ENCODE assay signal across 8 cellular contexts in the genomic region with DNA sequence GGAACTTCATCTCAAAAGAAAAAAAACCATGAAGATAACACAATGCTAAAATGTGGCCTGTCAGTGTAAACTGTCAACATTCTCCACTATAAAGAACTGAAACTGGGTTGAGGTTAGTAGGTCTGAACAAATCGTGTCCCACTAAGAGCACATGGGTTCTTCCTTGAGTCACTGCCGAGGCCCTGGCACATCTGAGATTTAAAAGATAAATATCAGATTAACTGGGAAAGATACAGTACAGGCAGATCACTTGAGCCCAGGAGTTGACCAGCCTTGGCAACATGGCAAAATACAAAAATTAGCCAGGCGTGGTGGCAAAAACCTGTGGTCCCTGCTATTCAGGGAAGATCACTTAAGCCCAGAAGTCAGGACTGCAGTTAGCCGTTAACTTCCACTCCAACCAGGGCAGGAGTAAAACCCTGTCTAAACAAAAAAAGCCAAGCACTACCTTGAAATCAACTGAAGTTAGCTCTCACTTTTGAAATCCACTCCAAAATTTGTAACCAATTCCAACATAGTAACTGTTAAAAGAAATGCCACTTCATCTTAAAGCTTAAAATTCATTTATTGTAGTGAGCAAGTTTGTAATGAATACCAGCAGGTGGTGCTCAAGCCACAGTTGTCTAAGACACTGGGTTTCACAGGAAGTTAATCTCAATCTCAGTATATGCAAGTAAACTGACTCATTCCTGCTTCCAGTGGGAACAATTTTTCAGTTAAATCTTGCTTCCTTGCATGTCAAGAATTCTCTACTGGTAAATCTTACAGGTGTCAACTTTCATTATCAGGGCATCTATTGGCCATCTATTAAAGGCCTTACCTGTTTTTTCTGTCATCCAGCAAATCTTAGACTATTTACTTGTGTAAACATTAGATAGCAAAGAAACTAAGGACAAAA. TPM values are rescaled to one million over a fixed set of nuclear protein-coding genes. Genes with fewer than 3 reads are reported as not detected.
DNase-seq lines count a peak whose midpoint lies in the region; ATAC-seq and TF ChIP-seq lines count a peak whose summit lies in the region.

No MANE protein-coding gene starts in this region.

- no TSS peak for BruUV-seq in OCI-LY7 (replicated peaks; lab: Mats Ljungman, UMichigan)

- no peaks in the 10 kb centered on the region for H3K27me3 ChIP-seq in prostate gland (replicated peaks; ENCODE audit: insufficient read depth)

- peaks cover 29% of the 10 kb centered on the region; the same call in 1 of the 2 replicates for H3K79me2 ChIP-seq in OCI-LY7 (ENCODE audit: insufficient read depth, low read depth, low read length)

- POLR2A ChIA-PET in OCI-LY7 (lab: Charles Lee), result interaction anchor here (0.6 to 1.6 kb wide), 3 partner anchors 15 to 147 kb away, joined by 4 to 5 read pairs (median 5); no protein-coding TSS in a partner anchor

- H2AFZ ChIP-seq in OCI-LY7 (ENCODE audit: low read length), result no peak overlapping the region

- H3K4me1 ChIP-seq in OCI-LY7 (ENCODE audit: insufficient read depth, low read length, poor library complexity, severe bottlenecking) (peaks cover 35% of the 10 kb centered on the region), prostate gland (replicated peaks) (peaks cover 6% of the 10 kb centered on the region)

- no peaks in the 10 kb centered on the region for H3K9me3 ChIP-seq in OCI-LY7 (ENCODE audit: low read length)
- no peaks in the 10 kb centered on the region for H3K9me3 ChIP-seq in prostate gland

- intact Hi-C loops in OCI-LY7 (cut with micrococcal nuclease; ENCODE audit: unreplicated experiment) (loop anchor here (2.0 kb wide), 1 partner anchor 95 kb away; no protein-coding TSS in a partner anchor), prostate gland (cut with DNase I) (loop anchor here (1.0 kb wide), 1 partner anchor 95 kb away; no protein-coding TSS in a partner anchor)

- peak; percentile 52 for DNase-seq in DMS153 treated with DMSO at 0.1 percent for 48 hours (lab: John Stamatoyannopoulos, UW; ENCODE audit: unreplicated experiment)
- peak; percentile 80 for DNase-seq in OCI-LY7 (ENCODE audit: low spot score)
- peak; percentile 35 for DNase-seq in activated naive CD4-positive, alpha-beta T cell treated with anti-CD3 and anti-CD28 coated beads, Interleukin-2, amount 50 U/mL, for 16 hours
- peak; percentile 87 for DNase-seq in glomerular visceral epithelial cell (ENCODE audit: extremely low spot score)
- peak; percentile 65 for DNase-seq in prostate gland (ENCODE audit: low spot score)

- TF ChIP-seq CTCF in OCI-LY7 (conservative IDR thresholded peaks at IDR 0.05; ENCODE audit: low read length) (peak; percentile 91), prostate gland (IDR thresholded peaks at IDR 0.05) (peak; percentile 39 to 82 (median 74))

- peaks cover 77% of the 10 kb centered on the region for H3K36me3 ChIP-seq in OCI-LY7 (ENCODE audit: insufficient read depth, low read length)
- H3K36me3 ChIP-seq in prostate gland, result no peaks in the 10 kb centered on the region

- 21% methylated on average over 4 of the region's 4 CpGs for WGBS in prostate gland

- H3K9me2 ChIP-seq in OCI-LY7 (ENCODE audit: insufficient read depth, low read length), result no peaks in the 10 kb centered on the region

- H3K4me2 ChIP-seq in OCI-LY7 (ENCODE audit: low read length), result peak overlapping the region; percentile 77

- H3K27ac ChIP-seq in OCI-LY7 (ENCODE audit: low read depth, low read length, poor library complexity, severe bottlenecking) (peak overlapping the region; percentile 64), prostate gland (peak overlapping the region; percentile 13 to 46)

- H4K20me1 ChIP-seq in OCI-LY7 (ENCODE audit: insufficient read depth, low read length), result peaks cover 27% of the 10 kb centered on the region

- CTCF ChIA-PET in OCI-LY7 (lab: Charles Lee; ENCODE audit: unreplicated experiment), result no interaction called here

- peak; percentile 66 for TF ChIP-seq POLR2A in GM19193 (IDR thresholded peaks at IDR 0.05; ENCODE audit: extremely low read depth, insufficient read depth, insufficient read length)
- TF ChIP-seq POLR2A in prostate gland (IDR thresholded peaks at IDR 0.05), result no peak

- ATAC-seq in HG03378 (IDR thresholded peaks at IDR 0.05; ENCODE audit: unreplicated experiment) (peak; percentile 38), HG03039 (IDR thresholded peaks at IDR 0.05; ENCODE audit: unreplicated experiment) (no peak)

- H3K4me3 ChIP-seq in OCI-LY7 (ENCODE audit: low read depth, low read length, poor library complexity, severe bottlenecking), result peak overlapping the region; percentile 58
- no peak overlapping the region for H3K4me3 ChIP-seq in prostate gland

RNA-seq across cellular contexts. Expression of a gene that starts 5.4 kb away (rescaled TPM):
- 8,152 and 8,173 TPM in 2 replicates for total RNA-seq in OCI-LY7 (2014; rRNA removed; shearing (Covaris generic))
- total RNA-seq in OCI-LY7 (2022) (8,197 and 8,593 TPM in 2 replicates), prostate gland (over 10,000 TPM in 1 of 2 donors, 1,000 to 10,000 TPM in 1; 6,474 to 10,301 TPM)

RNA-seq across cellular contexts. Expression of a gene that starts 53.9 kb away (rescaled TPM):
- total RNA-seq in OCI-LY7 (2014; rRNA removed; shearing (Covaris generic)), result 44.0 and 63.8 TPM in 2 replicates
- 72.5 and 90.3 TPM in 2 replicates for total RNA-seq in OCI-LY7 (2022)
- total RNA-seq in prostate gland, result 10 to 100 TPM; 17.2 to 19.6 TPM

Comparison
In these comparisons a context has a peak if more than half of its experiments do, and no peak if none do; other contexts are left out.
1. DNase-seq: peak in every context shown above with its lines; median percentile 87 in glomerular visceral epithelial cell; 80 in OCI-LY7; 65 in prostate gland; 52 in DMS153 treated with DMSO at 0.1 percent for 48 hours; 35 in activated naive CD4-positive, alpha-beta T cell treated with anti-CD3 and anti-CD28 coated beads, Interleukin-2, amount 50 U/mL, for 16 hours.